In the genomic region with DNA sequence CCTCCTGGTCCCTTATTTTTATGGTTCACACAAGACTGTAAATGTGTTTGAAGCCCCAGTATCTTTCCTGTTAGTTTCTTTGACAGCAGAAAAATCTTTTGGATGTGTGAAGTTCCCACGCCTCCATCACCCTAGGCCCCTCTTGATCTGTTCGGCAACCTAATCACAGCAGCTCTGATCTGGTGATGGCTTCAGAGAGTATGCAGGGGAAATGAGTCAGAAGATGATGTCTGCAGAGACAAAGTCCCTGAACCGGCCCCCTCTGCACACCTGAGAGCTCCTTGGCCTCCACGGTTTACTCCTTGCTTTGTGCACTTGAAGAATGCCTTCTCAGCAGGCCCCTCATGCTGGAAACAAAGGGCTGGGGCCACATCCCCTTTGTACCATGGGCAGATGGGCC, we compare ENCODE assay signal across 20 cellular contexts.
DNase-seq lines count a peak whose midpoint lies in the region; ATAC-seq and TF ChIP-seq lines count a peak whose summit lies in the region.
"Had no signal": no experiment of that assay in that cellular context is flagged by ENCODE, and none has a peak within 500 bp of the region (broad histone marks: within the 10 kb centered on the region; RNA-seq: fewer than 3 reads in every experiment).

No MANE protein-coding gene starts in this region.

- no peaks in the 10 kb centered on the region for H3K9me3 Mint-ChIP-seq in activated CD4-positive, alpha-beta T cell treated with anti-CD3 and anti-CD28 coated beads for 36 hours (ENCODE audit: low read depth)
- H3K9me3 Mint-ChIP-seq in immature natural killer cell = no peaks in the 10 kb centered on the region
- H3K9me3 Mint-ChIP-seq: CD4-positive, alpha-beta T cell; HFFc6 had no signal

- peaks cover 6% of the 10 kb centered on the region for H3K4me1 ChIP-seq in foreskin keratinocyte
- H3K4me1 ChIP-seq: A549, Caco-2 had no signal

- H3K27ac Mint-ChIP-seq in activated CD4-positive, alpha-beta T cell treated with anti-CD3 and anti-CD28 coated beads for 36 hours = no peak overlapping the region
- no peak overlapping the region for H3K27ac Mint-ChIP-seq in immature natural killer cell
- H3K27ac Mint-ChIP-seq: CD4-positive, alpha-beta T cell; HFFc6 had no signal

- TF ChIP-seq CTCF in foreskin keratinocyte (conservative IDR thresholded peaks at IDR 0.05) = no peak

- no peaks in the 10 kb centered on the region for H3K27me3 ChIP-seq in foreskin keratinocyte

- intact Hi-C loops in activated CD4-positive, alpha-beta T cell treated with anti-CD3 and anti-CD28 coated beads for 36 hours (cut with DNase I, micrococcal nuclease) = no loop called here
- intact Hi-C loops in left colon (cut with DNase I, micrococcal nuclease) = no loop called here

- H3K27ac ChIP-seq in caudate nucleus (ENCODE audit: low read depth, low read length) = peak overlapping the region; percentile 46
- no peak overlapping the region for H3K27ac ChIP-seq in foreskin keratinocyte
- peak overlapping the region; percentile 97 for H3K27ac ChIP-seq in temporal lobe (ENCODE audit: low read depth, low read length)
- H3K27ac ChIP-seq: 22Rv1, A549, C4-2B had no signal

- H3K27me3 Mint-ChIP-seq in activated CD4-positive, alpha-beta T cell treated with anti-CD3 and anti-CD28 coated beads for 36 hours = peaks cover 10% of the 10 kb centered on the region
- H3K27me3 Mint-ChIP-seq in immature natural killer cell (ENCODE audit: low read depth in 3 of 3) = peaks cover 0 to 12% (median 2%) of the 10 kb centered on the region in 3 donors
- H3K27me3 Mint-ChIP-seq: CD4-positive, alpha-beta T cell had no signal

- no peaks in the 10 kb centered on the region for H3K4me1 Mint-ChIP-seq in activated CD4-positive, alpha-beta T cell treated with anti-CD3 and anti-CD28 coated beads for 36 hours
- H3K4me1 Mint-ChIP-seq in immature natural killer cell = no peaks in the 10 kb centered on the region

- DNase-seq in activated CD4-positive, alpha-beta T cell treated with anti-CD3 and anti-CD28 coated beads for 36 hours = no peak
- no peak for DNase-seq in activated CD4-positive, alpha-beta T cell treated with anti-CD3 and anti-CD28 coated beads for 4 hours
- DNase-seq in caudate nucleus (lab: John Stamatoyannopoulos, UW) = no peak
- DNase-seq in foreskin keratinocyte = peak in 1 of 2 donors; percentile 29
- no peak for DNase-seq in left colon
- DNase-seq in GM19238 (ENCODE audit: insufficient read length, low spot score) = no peak
- DNase-seq in immature natural killer cell = no peak
- DNase-seq: AML-193; Caco-2; CD4-positive, alpha-beta T cell; DMS79; GF-D8; GOT3; H7; HFFc6 had no signal

- H3K4me3 Mint-ChIP-seq in activated CD4-positive, alpha-beta T cell treated with anti-CD3 and anti-CD28 coated beads for 36 hours = no peak overlapping the region
- H3K4me3 Mint-ChIP-seq in immature natural killer cell = no peak overlapping the region
- H3K4me3 Mint-ChIP-seq: CD4-positive, alpha-beta T cell; HFFc6 had no signal

- POLR2A ChIA-PET in activated CD4-positive, alpha-beta T cell treated with anti-CD3 and anti-CD28 coated beads for 36 hours (lab: Charles Lee) = no interaction called here

- ATAC-seq in activated CD4-positive, alpha-beta T cell treated with anti-CD3 and anti-CD28 coated beads for 36 hours = peak; percentile 36
- peak; percentile 30 for ATAC-seq in foreskin keratinocyte
- no peak for ATAC-seq in left colon
- ATAC-seq: HCT116 had no signal

- no peaks in the 10 kb centered on the region for H3K36me3 Mint-ChIP-seq in activated CD4-positive, alpha-beta T cell treated with anti-CD3 and anti-CD28 coated beads for 36 hours (ENCODE audit: low read depth)
- no peaks in the 10 kb centered on the region for H3K36me3 Mint-ChIP-seq in immature natural killer cell

- CTCF ChIA-PET in activated CD4-positive, alpha-beta T cell treated with anti-CD3 and anti-CD28 coated beads for 36 hours (lab: Charles Lee) = no interaction called here
